Comparison of ENCODE assay signal across 18 cellular contexts in genomic region chr4:147109800-147110199, GRCh38.
DNase-seq lines count a peak whose midpoint lies in the region; ATAC-seq and TF ChIP-seq lines count a peak whose summit lies in the region.
"Had no signal": no experiment of that assay in that cellular context is flagged by ENCODE, and none has a peak within 500 bp of the region (broad histone marks: within the 10 kb centered on the region; RNA-seq: fewer than 3 reads in every experiment).

No MANE protein-coding gene starts in this region.

- H3K27ac ChIP-seq in C4-2B: peak overlapping the region; percentile 45
- H3K27ac ChIP-seq in psoas muscle: no peak overlapping the region
- H3K27ac ChIP-seq: 22Rv1; A549; BLaER1 treated with 17β-estradiol and CSF1 and Interleukin-3, amounts not matched to agents 10 nM and 100 nM had no signal

- H3K4me3 ChIP-seq in psoas muscle: no peak overlapping the region
- H3K4me3 ChIP-seq: A549; BLaER1 treated with 17β-estradiol and CSF1 and Interleukin-3, amounts not matched to agents 10 nM and 100 nM had no signal

- H3K4me1 ChIP-seq in psoas muscle: no peaks in the 10 kb centered on the region
- H3K4me1 ChIP-seq: A549, Caco-2 had no signal

- H3K36me3 ChIP-seq in psoas muscle (ENCODE audit: insufficient read depth in 1 of 2, low read depth in 1 of 2): no peaks in the 10 kb centered on the region
- H3K36me3 ChIP-seq: BLaER1 treated with 17β-estradiol and CSF1 and Interleukin-3, amounts not matched to agents 10 nM and 100 nM had no signal

- 63 to 75% (median 73%) methylated on average over 1 of the region's 1 CpG for WGBS in psoas muscle, 3 donors

- H3K9me3 ChIP-seq in psoas muscle: no peaks in the 10 kb centered on the region
- H3K9me3 ChIP-seq: A549, Caco-2 had no signal

- no peaks in the 10 kb centered on the region for H3K27me3 ChIP-seq in psoas muscle (ENCODE audit: insufficient read depth in 3 of 3, low read length in 2 of 3)
- H3K27me3 ChIP-seq: BLaER1 treated with 17β-estradiol and CSF1 and Interleukin-3, amounts not matched to agents 10 nM and 100 nM had no signal

- intact Hi-C loops in psoas muscle (cut with DNase I): loop anchor here in 1 of 2 donors (5.0 kb wide), 1 partner anchor 478 kb away; no protein-coding TSS in a partner anchor

- DNase-seq in DMS53 (lab: John Stamatoyannopoulos, UW) (peak; percentile 7), DMS53 treated with DMSO at 0.1 percent for 48 hours (lab: John Stamatoyannopoulos, UW; ENCODE audit: unreplicated experiment) (no peak), psoas muscle (no peak)
- DNase-seq: AML-193; Caco-2; Calu3; CD4-positive, alpha-beta memory T cell; CD4-positive, CD25-positive, alpha-beta regulatory T cell; CD8-positive, alpha-beta memory T cell; DMS79 treated with DMSO at 0.1 percent for 48 hours; GF-D8 had no signal

- ATAC-seq in HG02610 (IDR thresholded peaks at IDR 0.05; ENCODE audit: unreplicated experiment): peak; percentile 42
- peak; percentile 56 to 87 (median 74) for ATAC-seq in psoas muscle
- no peak for ATAC-seq in HG02759 (IDR thresholded peaks at IDR 0.05; ENCODE audit: unreplicated experiment)
- ATAC-seq in HG03521 (IDR thresholded peaks at IDR 0.05; ENCODE audit: unreplicated experiment): no peak
- ATAC-seq: A549 had no signal

- TF ChIP-seq CTCF in C4-2B (conservative IDR thresholded peaks at IDR 0.05) (no peak), psoas muscle (IDR thresholded peaks at IDR 0.05) (no peak)

Comparison
In these comparisons a context has a peak if more than half of its experiments do, and no peak if none do; other contexts are left out.
1. ATAC-seq: peak in HG02610 (single experiment) and psoas muscle (4 of 4); none in HG02759 (single experiment) and HG03521 (single experiment).